In the genomic region with DNA sequence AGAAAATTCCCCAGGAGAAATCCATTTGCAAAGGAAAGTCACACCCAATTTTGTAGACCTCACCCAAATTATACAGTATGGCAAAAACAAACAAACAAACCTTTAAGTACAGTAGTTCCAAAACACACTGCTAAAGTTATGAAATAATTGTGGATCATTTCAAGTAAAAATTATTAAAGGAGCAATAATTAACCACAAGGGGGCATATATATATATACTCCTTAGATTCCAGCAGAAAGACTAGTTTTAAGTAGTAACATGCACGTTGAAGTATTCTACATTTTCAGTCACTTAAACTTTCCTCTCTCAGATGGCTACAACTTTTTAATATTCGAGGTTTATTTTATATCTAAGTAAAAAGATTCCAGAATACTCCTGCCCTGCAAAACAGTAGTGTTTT, we compare ENCODE assay signal across 10 cellular contexts. TPM values are rescaled to one million over a fixed set of nuclear protein-coding genes. Genes with fewer than 3 reads are reported as not detected.
DNase-seq lines count a peak whose midpoint lies in the region; ATAC-seq and TF ChIP-seq lines count a peak whose summit lies in the region.
"Had no signal": no experiment of that assay in that cellular context is flagged by ENCODE, and none has a peak within 500 bp of the region (broad histone marks: within the 10 kb centered on the region; RNA-seq: fewer than 3 reads in every experiment).

No MANE protein-coding gene starts in this region.

- peaks cover 45 to 55% of the 10 kb centered on the region in 2 donors for H3K36me3 Mint-ChIP-seq in CD14-positive monocyte
- H3K36me3 Mint-ChIP-seq in naive B cell = peaks cover 0 to 17% of the 10 kb centered on the region in 2 donors

- H3K9ac ChIP-seq in mammary epithelial cell (ENCODE audit: insufficient read depth, low read length) = no peak overlapping the region

- peaks cover 5% of the 10 kb centered on the region for H3K36me3 ChIP-seq in mammary epithelial cell (ENCODE audit: insufficient read depth, low read length)

- H3K27ac Mint-ChIP-seq in CD14-positive monocyte (no peak overlapping the region), naive B cell (peak overlapping the region in 4 of 6 donors; percentile 6 to 92 (median 63))

- no peaks in the 10 kb centered on the region for H3K9me3 ChIP-seq in mammary epithelial cell (replicated peaks; ENCODE audit: insufficient read depth, low read length)

- no peaks in the 10 kb centered on the region for H4K20me1 ChIP-seq in mammary epithelial cell (ENCODE audit: insufficient read depth, low read length)

- H3K4me3 ChIP-seq in LNCaP clone FGC (ENCODE audit: low read depth, low read length) = no peak overlapping the region
- no peak overlapping the region for H3K4me3 ChIP-seq in mammary epithelial cell (replicated peaks in 1 of 3; ENCODE audit: insufficient read depth in 1 of 3, low read depth in 2 of 3, low read length in 3 of 3)

- no peak overlapping the region for H2AFZ ChIP-seq in mammary epithelial cell (ENCODE audit: low read depth, low read length)

- in situ Hi-C loops in mammary epithelial cell (cut with MboI; ENCODE audit: low sequenced_read_pairs in 2 of 2) = loop anchor here in 1 of 2 donors (10.0 kb wide), 1 partner anchor 221 kb away; no protein-coding TSS in a partner anchor

- H3K9me3 Mint-ChIP-seq in CD14-positive monocyte (no peaks in the 10 kb centered on the region), naive B cell (no peaks in the 10 kb centered on the region)

- peaks cover 3% of the 10 kb centered on the region for H3K79me2 ChIP-seq in mammary epithelial cell (ENCODE audit: insufficient read depth, low read length)

- dilution Hi-C loops in mammary epithelial cell (cut with HindIII; ENCODE audit: low sequenced_read_pairs) = no loop called here

- CTCF ChIA-PET in mammary epithelial cell (lab: Charles Lee; ENCODE audit: low non-redundant PET) = no interaction called here

- no peak for ATAC-seq in naive B cell (ENCODE audit: low read depth in 2 of 2)
- ATAC-seq in HG03457 (IDR thresholded peaks at IDR 0.05; ENCODE audit: unreplicated experiment) = no peak

- no peak overlapping the region for H3K4me2 ChIP-seq in mammary epithelial cell (ENCODE audit: insufficient read depth, low read depth, low read length)

- H3K4me1 Mint-ChIP-seq in CD14-positive monocyte (peaks cover 5% of the 10 kb centered on the region), naive B cell (peaks cover 7 to 30% (median 23%) of the 10 kb centered on the region in 3 donors)

- H3K27me3 ChIP-seq in mammary epithelial cell (ENCODE audit: insufficient read depth, low read length) = no peaks in the 10 kb centered on the region

- TF ChIP-seq CTCF in CD14-positive monocyte (IDR thresholded peaks at IDR 0.05) (peak; percentile 38), LNCaP clone FGC (IDR thresholded peaks at IDR 0.05; ENCODE audit: control insufficient read depth, extremely low read depth, insufficient read depth) (peak; percentile 13; the same call in 1 of the 2 replicates), mammary epithelial cell (conservative IDR thresholded peaks at IDR 0.05 in 1 of 2, IDR thresholded peaks at IDR 0.05 in 1 of 2; ENCODE audit: extremely low read depth in 1 of 2, insufficient read depth in 1 of 2, low read depth in 1 of 2, low read length in 2 of 2) (peak; percentile 22 to 30)

- H3K27me3 Mint-ChIP-seq in CD14-positive monocyte (ENCODE audit: low read depth in 3 of 3) (no peaks in the 10 kb centered on the region), naive B cell (no peaks in the 10 kb centered on the region)

- 39% methylated on average over 2 of the region's 2 CpGs for WGBS in mammary epithelial cell (ENCODE audit: low coverage, missing lambda C conversion rate)

- H3K4me3 Mint-ChIP-seq in CD14-positive monocyte = no peak overlapping the region
- H3K4me3 Mint-ChIP-seq in naive B cell = no peak overlapping the region

- no peak for DNase-seq in CD14-positive monocyte (ENCODE audit: low spot score)
- DNase-seq in LNCaP clone FGC (ENCODE audit: low read depth) = no peak
- no peak for DNase-seq in mammary epithelial cell
- no peak for DNase-seq in naive B cell
- no peak for DNase-seq in NCI-H82 treated with DMSO at 0.1 percent for 48 hours (lab: John Stamatoyannopoulos, UW; ENCODE audit: unreplicated experiment)
- DNase-seq in substantia nigra (lab: John Stamatoyannopoulos, UW) = no peak
- no peak for DNase-seq in OCI-M2 (lab: John Stamatoyannopoulos, UW; ENCODE audit: unreplicated experiment)
- DNase-seq: anterior cingulate cortex, NCI-H345 had no signal

- intact Hi-C loops in CD14-positive monocyte (cut with micrococcal nuclease) = loop anchor here in 1 of 2 donors (10.0 kb wide), 1 partner anchor 221 kb away; no protein-coding TSS in a partner anchor
- intact Hi-C loops in mammary epithelial cell (cut with micrococcal nuclease) = loop anchor here (1.0 to 2.0 kb wide), 5 partner anchors 27 to 221 kb away; a partner anchor contains a TSS

- H3K27ac ChIP-seq in mammary epithelial cell (ENCODE audit: insufficient read depth, low read depth, low read length) (no peak overlapping the region), substantia nigra (ENCODE audit: low read depth, low read length, poor library complexity, severe bottlenecking) (no peak overlapping the region)

- BruUV-seq in mammary epithelial cell (replicated peaks; lab: Mats Ljungman, UMichigan) = no TSS peak

- H3K4me1 ChIP-seq in mammary epithelial cell (ENCODE audit: insufficient read depth, low read length) = peaks cover 18% of the 10 kb centered on the region

RNA-seq across cellular contexts. Expression of a gene that starts 26.8 kb away (rescaled TPM):
- polyA plus RNA-seq in CD14-positive monocyte (100 to 1,000 TPM in 1 of 2 donors, 10 to 100 TPM in 1; 98.3 to 114 TPM), mammary epithelial cell (16.2 TPM), naive B cell (ENCODE audit: low read depth in 6 of 6) (100 to 1,000 TPM; 101 to 187 (median 132) TPM)
- total RNA-seq in mammary epithelial cell = 10 to 100 TPM; 45.7 to 58.2 TPM
- 9.1 TPM for polyA minus RNA-seq in mammary epithelial cell

RNA-seq across cellular contexts. Expression of a gene that starts 54.3 kb away (rescaled TPM):
- under 1 TPM in 1 of 2 donors, not detected in 1; 0.31 TPM for polyA plus RNA-seq in CD14-positive monocyte
- not detected for total RNA-seq in mammary epithelial cell
- polyA plus RNA-seq in mammary epithelial cell = not detected
- polyA minus RNA-seq in mammary epithelial cell = not detected
- polyA plus RNA-seq in naive B cell (ENCODE audit: low read depth in 6 of 6) = under 1 TPM in 5 of 6 donors, not detected in 1; 0.08 to 0.38 (median 0.29) TPM

RNA-seq across cellular contexts. Expression of a gene that starts 59.1 kb away (rescaled TPM):
- polyA plus RNA-seq in CD14-positive monocyte = 10 to 100 TPM; 10.5 to 14.3 TPM
- total RNA-seq in mammary epithelial cell = 1 to 10 TPM; 6.7 to 8.2 TPM
- 5.3 TPM for polyA plus RNA-seq in mammary epithelial cell
- 37.1 TPM for polyA minus RNA-seq in mammary epithelial cell
- 10 to 100 TPM; 20.2 to 35.5 (median 27.3) TPM for polyA plus RNA-seq in naive B cell (ENCODE audit: low read depth in 6 of 6)

Comparison
In these comparisons a context has a peak if more than half of its experiments do, and no peak if none do; other contexts are left out.
1. H3K27ac Mint-ChIP-seq: peak in naive B cell (4 of 6); none in CD14-positive monocyte (0 of 7).
2. Peak in every context shown above with its lines, with median percentiles within 50 percentile points of each other: CTCF ChIP-seq.